ENCODE assay signal across 12 cellular contexts in the genomic region with DNA sequence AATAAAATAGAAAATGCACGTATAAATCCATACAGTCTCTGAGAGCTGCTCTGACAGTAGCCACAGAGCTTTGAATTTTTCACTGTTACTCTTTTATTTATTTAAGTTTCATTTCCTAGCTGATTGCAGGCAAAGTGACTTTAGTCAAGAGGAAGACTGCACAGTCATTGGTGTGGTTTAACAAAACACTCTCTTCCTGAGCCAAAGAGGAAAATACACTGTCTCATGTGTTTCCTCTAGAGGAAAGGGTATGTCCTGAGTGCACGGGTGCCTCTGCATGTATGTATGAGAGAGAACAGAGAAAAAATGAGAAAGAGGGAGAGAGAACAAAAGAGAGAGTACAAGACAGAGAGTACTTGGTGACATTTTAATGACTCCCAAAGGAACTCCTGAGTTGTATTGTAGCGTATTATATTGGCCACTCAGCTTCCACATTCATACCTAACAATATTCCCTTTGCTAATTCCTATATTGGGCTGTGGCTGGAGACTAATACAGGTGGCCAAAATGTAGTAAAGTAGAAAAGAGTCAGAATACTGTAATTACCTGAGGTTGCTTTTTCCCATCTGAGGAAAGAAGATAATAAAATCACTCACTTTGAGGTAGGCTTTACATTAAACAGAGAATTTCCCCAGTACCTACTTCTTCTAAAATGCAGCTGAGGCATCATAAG. TPM values are rescaled to one million over a fixed set of nuclear protein-coding genes. Genes with fewer than 3 reads are reported as not detected.
DNase-seq lines count a peak whose midpoint lies in the region; ATAC-seq, FAIRE-seq and TF ChIP-seq lines count a peak whose summit lies in the region.
"Had no signal": no experiment of that assay in that cellular context is flagged by ENCODE, and none has a peak within 500 bp of the region (broad histone marks: within the 10 kb centered on the region; RNA-seq: fewer than 3 reads in every experiment).

Gene OR4D9 (plus strand): TSS at position 623 of the 673 bp plus-strand sequence. CDS start 3,374 bp downstream, outside the sequence.

- H3K27me3 ChIP-seq in suprapubic skin: no peaks in the 10 kb centered on the region

- no peaks in the 10 kb centered on the region for H3K9me3 ChIP-seq in suprapubic skin

- no peaks in the 10 kb centered on the region for H3K36me3 Mint-ChIP-seq in activated naive CD8-positive, alpha-beta T cell
- no peaks in the 10 kb centered on the region for H3K36me3 Mint-ChIP-seq in activated naive CD8-positive, alpha-beta T cell treated with anti-CD3 and anti-CD28 coated beads, Interleukin-2, amount 50 U/mL, for 24 hours (ENCODE audit: low read depth)
- no peaks in the 10 kb centered on the region for H3K36me3 Mint-ChIP-seq in dendritic cell treated with granulocyte-macrophage colony-stimulating factor and Interleukin-4, amounts not matched to agents 40 ng/mL and 50 ng/mL, for 4 days (ENCODE audit: low read depth)
- no peaks in the 10 kb centered on the region for H3K36me3 Mint-ChIP-seq in progenitor cell of endocrine pancreas (ENCODE audit: insufficient read depth)

- H3K4me3 Mint-ChIP-seq in activated naive CD8-positive, alpha-beta T cell: peak within 1 kb of the TSS; percentile 3
- H3K4me3 Mint-ChIP-seq in activated naive CD8-positive, alpha-beta T cell treated with anti-CD3 and anti-CD28 coated beads, Interleukin-2, amount 50 U/mL, for 24 hours: no peak within 1 kb of the TSS
- H3K4me3 Mint-ChIP-seq in dendritic cell treated with granulocyte-macrophage colony-stimulating factor and Interleukin-4, amounts not matched to agents 40 ng/mL and 50 ng/mL, for 4 days: peak within 1 kb of the TSS; percentile 32
- H3K4me3 Mint-ChIP-seq in progenitor cell of endocrine pancreas (ENCODE audit: low read depth): no peak within 1 kb of the TSS

- WGBS in suprapubic skin: 46% methylated on average over 3 of the region's 3 CpGs

- FAIRE-seq in D721Med (lab: Jason Lieb, UNC): no peak

- peak within 1 kb of the TSS; percentile 51 for H3K27ac ChIP-seq in suprapubic skin
- H3K27ac ChIP-seq: epithelial cell of prostate had no signal

- no peak for TF ChIP-seq CTCF in suprapubic skin (IDR thresholded peaks at IDR 0.05)
- TF ChIP-seq CTCF in progenitor cell of endocrine pancreas (IDR thresholded peaks at IDR 0.05; ENCODE audit: unreplicated experiment): no peak
- no peak for TF ChIP-seq CTCF in D721Med (IDR thresholded peaks at IDR 0.05; ENCODE audit: insufficient read depth, missing control alignments)

- peaks cover 28% of the 10 kb centered on the region for H3K4me1 Mint-ChIP-seq in activated naive CD8-positive, alpha-beta T cell (ENCODE audit: low read depth)
- peaks cover 16% of the 10 kb centered on the region for H3K4me1 Mint-ChIP-seq in activated naive CD8-positive, alpha-beta T cell treated with anti-CD3 and anti-CD28 coated beads, Interleukin-2, amount 50 U/mL, for 24 hours
- H3K4me1 Mint-ChIP-seq in dendritic cell treated with granulocyte-macrophage colony-stimulating factor and Interleukin-4, amounts not matched to agents 40 ng/mL and 50 ng/mL, for 4 days (ENCODE audit: low read depth): peaks cover 30% of the 10 kb centered on the region
- H3K4me1 Mint-ChIP-seq in progenitor cell of endocrine pancreas (ENCODE audit: low read depth): no peaks in the 10 kb centered on the region

- H3K9me3 Mint-ChIP-seq in activated naive CD8-positive, alpha-beta T cell (ENCODE audit: low read depth): no peaks in the 10 kb centered on the region
- no peaks in the 10 kb centered on the region for H3K9me3 Mint-ChIP-seq in activated naive CD8-positive, alpha-beta T cell treated with anti-CD3 and anti-CD28 coated beads, Interleukin-2, amount 50 U/mL, for 24 hours
- no peaks in the 10 kb centered on the region for H3K9me3 Mint-ChIP-seq in dendritic cell treated with granulocyte-macrophage colony-stimulating factor and Interleukin-4, amounts not matched to agents 40 ng/mL and 50 ng/mL, for 4 days
- H3K9me3 Mint-ChIP-seq in progenitor cell of endocrine pancreas (ENCODE audit: low read depth): no peaks in the 10 kb centered on the region

- H3K27ac Mint-ChIP-seq in activated naive CD8-positive, alpha-beta T cell: peak within 1 kb of the TSS; percentile 2
- no peak within 1 kb of the TSS for H3K27ac Mint-ChIP-seq in activated naive CD8-positive, alpha-beta T cell treated with anti-CD3 and anti-CD28 coated beads, Interleukin-2, amount 50 U/mL, for 24 hours
- peak within 1 kb of the TSS; percentile 73 for H3K27ac Mint-ChIP-seq in dendritic cell treated with granulocyte-macrophage colony-stimulating factor and Interleukin-4, amounts not matched to agents 40 ng/mL and 50 ng/mL, for 4 days
- no peak within 1 kb of the TSS for H3K27ac Mint-ChIP-seq in progenitor cell of endocrine pancreas

- no peaks in the 10 kb centered on the region for H3K4me1 ChIP-seq in suprapubic skin

- DNase-seq in activated naive CD8-positive, alpha-beta T cell treated with anti-CD3 and anti-CD28 coated beads, Interleukin-2, amount 50 U/mL, for 24 hours: no peak
- DNase-seq in NOMO-1 (lab: John Stamatoyannopoulos, UW; ENCODE audit: unreplicated experiment in 2 of 2): peak; percentile 25 to 80
- no peak for DNase-seq in suprapubic skin (ENCODE audit: low spot score in 2 of 2)
- DNase-seq in progenitor cell of endocrine pancreas (ENCODE audit: low spot score, unreplicated experiment): no peak
- no peak for DNase-seq in D721Med (ENCODE audit: insufficient read length, low spot score)
- DNase-seq: NCI-H1092, NCI-H69 had no signal

- no peak within 1 kb of the TSS for H3K4me3 ChIP-seq in suprapubic skin

- no peak for TF ChIP-seq EP300 in suprapubic skin (IDR thresholded peaks at IDR 0.05)

- H3K27me3 Mint-ChIP-seq in activated naive CD8-positive, alpha-beta T cell: no peaks in the 10 kb centered on the region
- H3K27me3 Mint-ChIP-seq in activated naive CD8-positive, alpha-beta T cell treated with anti-CD3 and anti-CD28 coated beads, Interleukin-2, amount 50 U/mL, for 24 hours: no peaks in the 10 kb centered on the region
- H3K27me3 Mint-ChIP-seq in dendritic cell treated with granulocyte-macrophage colony-stimulating factor and Interleukin-4, amounts not matched to agents 40 ng/mL and 50 ng/mL, for 4 days: no peaks in the 10 kb centered on the region
- H3K27me3 Mint-ChIP-seq in progenitor cell of endocrine pancreas: peaks cover 4% of the 10 kb centered on the region

- no peaks in the 10 kb centered on the region for H3K36me3 ChIP-seq in suprapubic skin

- ATAC-seq in activated naive CD8-positive, alpha-beta T cell treated with anti-CD3 and anti-CD28 coated beads, Interleukin-2, amount 50 U/mL, for 24 hours: no peak
- no peak for ATAC-seq in GM21737 (IDR thresholded peaks at IDR 0.05; ENCODE audit: unreplicated experiment)

- intact Hi-C loops in dendritic cell treated with granulocyte-macrophage colony-stimulating factor and Interleukin-4, amounts not matched to agents 40 ng/mL and 50 ng/mL, for 4 days (cut with micrococcal nuclease): no loop called here

- TF ChIP-seq POLR2A in suprapubic skin (IDR thresholded peaks at IDR 0.05): no peak

RNA-seq across cellular contexts. Expression of gene OR4D9, which starts in this region (rescaled TPM):
- total RNA-seq in suprapubic skin (not detected), progenitor cell of endocrine pancreas (not detected in 2 replicates)
- total RNA-seq: activated CD8-positive, alpha-beta memory T cell treated with anti-CD3 and anti-CD28 coated beads for 36 hours had no signal

Comparison
In these comparisons a context has a peak if more than half of its experiments do, and no peak if none do; other contexts are left out.
1. H3K27ac Mint-ChIP-seq: peak in activated naive CD8-positive, alpha-beta T cell (single experiment) and dendritic cell treated with granulocyte-macrophage colony-stimulating factor and Interleukin-4, amounts not matched to agents 40 ng/mL and 50 ng/mL, for 4 days (single experiment); none in activated naive CD8-positive, alpha-beta T cell treated with anti-CD3 and anti-CD28 coated beads, Interleukin-2, amount 50 U/mL, for 24 hours (single experiment) and progenitor cell of endocrine pancreas (single experiment).
2. H3K4me3 Mint-ChIP-seq: peak in activated naive CD8-positive, alpha-beta T cell (single experiment) and dendritic cell treated with granulocyte-macrophage colony-stimulating factor and Interleukin-4, amounts not matched to agents 40 ng/mL and 50 ng/mL, for 4 days (single experiment); none in activated naive CD8-positive, alpha-beta T cell treated with anti-CD3 and anti-CD28 coated beads, Interleukin-2, amount 50 U/mL, for 24 hours (single experiment) and progenitor cell of endocrine pancreas (single experiment).
3. DNase-seq: peak in NOMO-1 (2 of 2); none in activated naive CD8-positive, alpha-beta T cell treated with anti-CD3 and anti-CD28 coated beads, Interleukin-2, amount 50 U/mL, for 24 hours (single experiment), suprapubic skin (0 of 2), progenitor cell of endocrine pancreas (single experiment) and D721Med (single experiment).